ENCODE assay signal across 1 cellular context in genomic region chr17:78875331-78875730, GRCh38.
TF ChIP-seq lines count a peak whose summit lies in the region.

No MANE protein-coding gene starts in this region.

TF ChIP-seq in WTC11, 78 proteins besides CTCF, POLR2A, EP300 and RAD21 (continued from another document):
- TF ChIP-seq, protein P1, sequence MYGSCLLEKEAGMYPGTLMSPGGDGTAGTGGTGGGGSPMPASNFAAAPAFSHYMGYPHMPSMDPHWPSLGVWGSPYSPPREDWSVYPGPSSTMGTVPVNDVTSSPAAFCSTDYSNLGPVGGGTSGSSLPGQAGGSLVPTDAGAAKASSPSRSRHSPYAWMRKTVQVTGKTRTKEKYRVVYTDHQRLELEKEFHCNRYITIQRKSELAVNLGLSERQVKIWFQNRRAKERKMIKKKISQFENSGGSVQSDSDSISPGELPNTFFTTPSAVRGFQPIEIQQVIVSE (CRISPR knock-in tag; IDR thresholded peaks at IDR 0.05; ENCODE audit: borderline replicate concordance): no peak
- no peak for TF ChIP-seq GABPB1 (CRISPR knock-in tag; IDR thresholded peaks at IDR 0.05)
- no peak for TF ChIP-seq ATF2 (CRISPR knock-in tag; IDR thresholded peaks at IDR 0.05; ENCODE audit: borderline replicate concordance, low read depth)
- TF ChIP-seq PRRX2 (CRISPR knock-in tag; IDR thresholded peaks at IDR 0.05): no peak
- TF ChIP-seq, protein P2, sequence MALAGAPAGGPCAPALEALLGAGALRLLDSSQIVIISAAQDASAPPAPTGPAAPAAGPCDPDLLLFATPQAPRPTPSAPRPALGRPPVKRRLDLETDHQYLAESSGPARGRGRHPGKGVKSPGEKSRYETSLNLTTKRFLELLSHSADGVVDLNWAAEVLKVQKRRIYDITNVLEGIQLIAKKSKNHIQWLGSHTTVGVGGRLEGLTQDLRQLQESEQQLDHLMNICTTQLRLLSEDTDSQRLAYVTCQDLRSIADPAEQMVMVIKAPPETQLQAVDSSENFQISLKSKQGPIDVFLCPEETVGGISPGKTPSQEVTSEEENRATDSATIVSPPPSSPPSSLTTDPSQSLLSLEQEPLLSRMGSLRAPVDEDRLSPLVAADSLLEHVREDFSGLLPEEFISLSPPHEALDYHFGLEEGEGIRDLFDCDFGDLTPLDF (CRISPR knock-in tag; IDR thresholded peaks at IDR 0.05): no peak
- no peak for TF ChIP-seq ZMAT4 (CRISPR knock-in tag; IDR thresholded peaks at IDR 0.05)
- no peak for TF ChIP-seq ZNF263 (CRISPR knock-in tag; IDR thresholded peaks at IDR 0.05; ENCODE audit: low read depth)
- no peak for TF ChIP-seq ZNF232 (CRISPR knock-in tag; IDR thresholded peaks at IDR 0.05)
- TF ChIP-seq RELA (CRISPR knock-in tag; IDR thresholded peaks at IDR 0.05; ENCODE audit: borderline replicate concordance): no peak
- TF ChIP-seq OVOL2 (CRISPR knock-in tag; IDR thresholded peaks at IDR 0.05; ENCODE audit: borderline replicate concordance): no peak
- TF ChIP-seq FOXP1 (CRISPR knock-in tag; IDR thresholded peaks at IDR 0.05; ENCODE audit: borderline replicate concordance): no peak
- no peak for TF ChIP-seq JUN (CRISPR knock-in tag; IDR thresholded peaks at IDR 0.05)
- no peak for TF ChIP-seq ETV6 (CRISPR knock-in tag; IDR thresholded peaks at IDR 0.05)
